In the genomic region with DNA sequence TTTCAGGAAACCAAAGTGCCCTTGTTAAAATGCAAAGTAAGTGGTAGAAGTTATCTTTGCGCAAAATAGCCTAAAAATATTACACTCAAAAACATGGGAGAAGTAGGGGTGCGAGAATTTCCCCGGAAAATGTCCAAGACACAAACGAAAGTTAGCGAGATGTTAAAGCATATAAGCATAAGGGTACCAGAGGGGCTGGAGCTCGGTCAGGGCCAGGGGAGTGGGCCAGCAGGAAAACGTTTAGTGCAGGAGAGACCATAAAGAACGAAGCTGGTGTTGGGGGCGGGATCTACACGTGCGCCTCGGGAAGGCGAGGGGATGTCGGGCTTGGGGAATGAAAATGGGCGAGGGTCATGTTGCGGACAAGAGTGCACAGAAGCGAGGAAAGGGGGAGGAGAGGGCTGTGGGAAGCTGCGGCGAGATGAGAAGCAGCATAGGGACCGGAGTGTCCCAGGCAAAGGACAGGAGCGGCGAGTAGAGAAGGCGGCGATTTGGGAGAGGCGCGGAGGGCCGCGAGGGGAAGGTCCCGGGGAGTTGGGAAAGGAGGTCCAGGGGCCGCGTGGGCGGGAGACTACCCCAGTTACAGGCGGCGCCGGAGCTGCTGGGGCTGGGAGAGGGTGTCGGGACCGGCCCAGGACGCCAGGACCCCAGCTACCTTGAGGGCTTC, we compare ENCODE assay signal across 8 cellular contexts. TPM values are rescaled to one million over a fixed set of nuclear protein-coding genes. Genes with fewer than 3 reads are reported as not detected.
DNase-seq lines count a peak whose midpoint lies in the region; ATAC-seq and TF ChIP-seq lines count a peak whose summit lies in the region.

No MANE protein-coding gene starts in this region.

- H3K9me3 ChIP-seq in GM23248 (ENCODE audit: low read depth) (no peaks in the 10 kb centered on the region), heart left ventricle (no peaks in the 10 kb centered on the region)

- peak overlapping the region; percentile 90 for H2AFZ ChIP-seq in GM23248

- H3K4me1 Mint-ChIP-seq in activated T-helper 17 cell treated with anti-CD3 and anti-CD28 coated beads, Interleukin-2, amount 50 U/mL, for 72 hours = peaks cover 30% of the 10 kb centered on the region
- peaks cover 11% of the 10 kb centered on the region for H3K4me1 Mint-ChIP-seq in progenitor cell of endocrine pancreas (ENCODE audit: low read depth)

- H3K27me3 Mint-ChIP-seq in activated T-helper 17 cell treated with anti-CD3 and anti-CD28 coated beads, Interleukin-2, amount 50 U/mL, for 72 hours = no peaks in the 10 kb centered on the region
- H3K27me3 Mint-ChIP-seq in progenitor cell of endocrine pancreas = no peaks in the 10 kb centered on the region

- H3K9me3 Mint-ChIP-seq in activated T-helper 17 cell treated with anti-CD3 and anti-CD28 coated beads, Interleukin-2, amount 50 U/mL, for 72 hours = no peaks in the 10 kb centered on the region
- no peaks in the 10 kb centered on the region for H3K9me3 Mint-ChIP-seq in progenitor cell of endocrine pancreas (ENCODE audit: low read depth)

- H3K27ac ChIP-seq in GM23248 = peak overlapping the region; percentile 26
- H3K27ac ChIP-seq in heart left ventricle = peak overlapping the region; percentile 21 to 87 (median 76)

- H3F3A ChIP-seq in GM23248 (ENCODE audit: insufficient read depth) = peaks cover 22% of the 10 kb centered on the region

- H3K4me3 Mint-ChIP-seq in activated T-helper 17 cell treated with anti-CD3 and anti-CD28 coated beads, Interleukin-2, amount 50 U/mL, for 72 hours = peak overlapping the region; percentile 95
- peak overlapping the region; percentile 96 for H3K4me3 Mint-ChIP-seq in progenitor cell of endocrine pancreas (ENCODE audit: low read depth)

- DNase-seq in COR-L47 (lab: John Stamatoyannopoulos, UW) (peak; percentile 23), GM23248 (peak; percentile 70), NB4 (ENCODE audit: low read depth) (peak; percentile 68), heart left ventricle (peak in 1 of 5 donors; percentile 62), progenitor cell of endocrine pancreas (ENCODE audit: low spot score, unreplicated experiment) (peak; percentile 9), GM10266 (ENCODE audit: extremely low spot score) (no peak), SIG-M5 (lab: John Stamatoyannopoulos, UW) (no peak)

- peaks cover 77% of the 10 kb centered on the region for H3K36me3 Mint-ChIP-seq in activated T-helper 17 cell treated with anti-CD3 and anti-CD28 coated beads, Interleukin-2, amount 50 U/mL, for 72 hours (ENCODE audit: low read depth)
- H3K36me3 Mint-ChIP-seq in progenitor cell of endocrine pancreas (ENCODE audit: insufficient read depth) = peaks cover 5% of the 10 kb centered on the region

- H3K4me3 ChIP-seq in GM23248 = peak overlapping the region; percentile 98
- peak overlapping the region; percentile 94 for H3K4me3 ChIP-seq in NB4 (ENCODE audit: low read depth, low read length)
- peak overlapping the region; percentile 73 to 98 (median 94) for H3K4me3 ChIP-seq in heart left ventricle

- TF ChIP-seq POLR2A in NB4 (IDR thresholded peaks at IDR 0.05; ENCODE audit: extremely low read depth, insufficient read length) = no peak
- TF ChIP-seq POLR2A in heart left ventricle (IDR thresholded peaks at IDR 0.05) = no peak

- H3K27me3 ChIP-seq in GM23248 (replicated peaks; ENCODE audit: insufficient read depth) = no peaks in the 10 kb centered on the region
- no peaks in the 10 kb centered on the region for H3K27me3 ChIP-seq in heart left ventricle

- no peak for ATAC-seq in activated T-helper 17 cell treated with anti-CD3 and anti-CD28 coated beads, Interleukin-2, amount 50 U/mL, for 72 hours (replicated peaks)
- peak; percentile 3 to 63 (median 54) for ATAC-seq in heart left ventricle

- H3K9ac ChIP-seq in GM23248 = peak overlapping the region; percentile 89

- H4K20me1 ChIP-seq in GM23248 (ENCODE audit: insufficient read depth) = no peaks in the 10 kb centered on the region

- H3K4me1 ChIP-seq in GM23248 (ENCODE audit: insufficient read depth) = peaks cover 20% of the 10 kb centered on the region
- H3K4me1 ChIP-seq in heart left ventricle = peaks cover 4 to 45% (median 30%) of the 10 kb centered on the region in 12 donors

- WGBS in GM23248 (ENCODE audit: low coverage in 1 of 2, low lambda C conversion rate in 2 of 2, missing lambda C conversion rate in 2 of 2), 2 experiments = 0 to 1% methylated on average over 28 to 38 of the region's 38 CpGs
- 0 to 1% (median 0%) methylated on average over 38 of the region's 38 CpGs for WGBS in heart left ventricle, 4 donors

- peaks cover 82% of the 10 kb centered on the region for H3K79me2 ChIP-seq in GM23248 (ENCODE audit: insufficient read depth)

- H3K36me3 ChIP-seq in GM23248 (ENCODE audit: low read depth) (peaks cover 27% of the 10 kb centered on the region), heart left ventricle (peaks cover 0 to 32% (median 30%) of the 10 kb centered on the region in 9 donors)

- H3K4me2 ChIP-seq in GM23248 (ENCODE audit: unreplicated experiment) = peak overlapping the region; percentile 98

- in situ Hi-C loops in GM23248 (cut with MboI) = no loop called here

- intact Hi-C loops in heart left ventricle (cut with DNase I) = loop anchor here in 2 of 10 donors (5.0 kb wide), 1 partner anchor 58 kb away; a partner anchor contains a TSS

- H3K9me2 ChIP-seq in GM23248 (ENCODE audit: insufficient read depth) = no peaks in the 10 kb centered on the region

- peak overlapping the region; percentile 84 for H3K27ac Mint-ChIP-seq in activated T-helper 17 cell treated with anti-CD3 and anti-CD28 coated beads, Interleukin-2, amount 50 U/mL, for 72 hours
- H3K27ac Mint-ChIP-seq in progenitor cell of endocrine pancreas = peak overlapping the region; percentile 92

- no peak for TF ChIP-seq CTCF in NB4 (IDR thresholded peaks at IDR 0.05; ENCODE audit: low read depth, low read length)
- no peak for TF ChIP-seq CTCF in heart left ventricle (IDR thresholded peaks at IDR 0.05)
- no peak for TF ChIP-seq CTCF in progenitor cell of endocrine pancreas (IDR thresholded peaks at IDR 0.05; ENCODE audit: unreplicated experiment)
- no peak for TF ChIP-seq CTCF in GM10266 (IDR thresholded peaks at IDR 0.05; ENCODE audit: control insufficient read depth, insufficient read depth, low read depth, missing control alignments)

RNA-seq across cellular contexts. Expression of a gene that starts 0.6 kb away (rescaled TPM):
- 27.6 and 29.5 TPM in 2 replicates for total RNA-seq in GM23248 (2014; rRNA removed; shearing (Covaris generic))
- polyA plus RNA-seq in GM23248 (2016; fragmentation: Nextera tagmentation; extraction: Ambion mirVana) (17.9 and 18.8 TPM in 2 replicates), heart left ventricle (10 to 100 TPM in 1 of 2 donors, 1 to 10 TPM in 1; 6.0 to 12.7 TPM)
- total RNA-seq in activated T-helper 17 cell treated with anti-CD3 and anti-CD28 coated beads, Interleukin-2, amount 50 U/mL, for 72 hours = 100 to 1,000 TPM in 1 of 2 donors, 10 to 100 TPM in 1; 67.3 to 109 TPM
- total RNA-seq in heart left ventricle (10 to 100 TPM; 11.8 to 22.4 (median 17.2) TPM), progenitor cell of endocrine pancreas (64.0 and 70.7 TPM in 2 replicates)

RNA-seq across cellular contexts. Expression of a gene that starts 0.7 kb away (rescaled TPM):
- total RNA-seq in GM23248 (2014; rRNA removed; shearing (Covaris generic)) = 27.6 and 28.6 TPM in 2 replicates
- polyA plus RNA-seq in GM23248 (2016; fragmentation: Nextera tagmentation; extraction: Ambion mirVana) (23.0 and 25.3 TPM in 2 replicates), heart left ventricle (1 to 10 TPM; 2.3 to 3.2 TPM)
- total RNA-seq in activated T-helper 17 cell treated with anti-CD3 and anti-CD28 coated beads, Interleukin-2, amount 50 U/mL, for 72 hours = 10 to 100 TPM; 55.5 to 67.8 TPM
- total RNA-seq in heart left ventricle (10 to 100 TPM in 5 of 9 donors, 1 to 10 TPM in 4; 5.5 to 12.2 (median 10.1) TPM), progenitor cell of endocrine pancreas (14.5 and 19.6 TPM in 2 replicates)

RNA-seq across cellular contexts. Expression of a gene that starts 53.8 kb away (rescaled TPM):
- total RNA-seq in GM23248 (2014; rRNA removed; shearing (Covaris generic)) = 80.7 and 88.3 TPM in 2 replicates
- polyA plus RNA-seq in GM23248 (2016; fragmentation: Nextera tagmentation; extraction: Ambion mirVana) (15.5 and 15.9 TPM in 2 replicates), heart left ventricle (10 to 100 TPM; 24.1 to 37.0 TPM)
- total RNA-seq in activated T-helper 17 cell treated with anti-CD3 and anti-CD28 coated beads, Interleukin-2, amount 50 U/mL, for 72 hours = 10 to 100 TPM; 64.2 to 67.3 TPM
- total RNA-seq in heart left ventricle (10 to 100 TPM; 16.6 to 37.1 (median 26.1) TPM), progenitor cell of endocrine pancreas (83.8 and 84.1 TPM in 2 replicates)

RNA-seq across cellular contexts. Expression of a gene that starts 58.3 kb away (rescaled TPM):
- 24.9 and 38.7 TPM in 2 replicates for total RNA-seq in GM23248 (2014; rRNA removed; shearing (Covaris generic))
- polyA plus RNA-seq in GM23248 (2016; fragmentation: Nextera tagmentation; extraction: Ambion mirVana) (38.1 and 39.5 TPM in 2 replicates), heart left ventricle (10 to 100 TPM; 11.6 to 52.9 TPM)
- 10 to 100 TPM; 30.1 to 67.8 TPM for total RNA-seq in activated T-helper 17 cell treated with anti-CD3 and anti-CD28 coated beads, Interleukin-2, amount 50 U/mL, for 72 hours
- total RNA-seq in heart left ventricle (10 to 100 TPM in 8 of 9 donors, 1 to 10 TPM in 1; 9.5 to 20.6 (median 13.5) TPM), progenitor cell of endocrine pancreas (45.4 and 47.4 TPM in 2 replicates)

RNA-seq across cellular contexts. Expression of a gene that starts 58.5 kb away (rescaled TPM):
- total RNA-seq in GM23248 (2014; rRNA removed; shearing (Covaris generic)) = 252 and 263 TPM in 2 replicates
- 190 and 196 TPM in 2 replicates for polyA plus RNA-seq in GM23248 (2016; fragmentation: Nextera tagmentation; extraction: Ambion mirVana)
- total RNA-seq in activated T-helper 17 cell treated with anti-CD3 and anti-CD28 coated beads, Interleukin-2, amount 50 U/mL, for 72 hours = 10 to 100 TPM; 51.5 to 66.7 TPM
- total RNA-seq in heart left ventricle = 10 to 100 TPM; 63.4 to 90.3 (median 75.3) TPM
- 100 to 1,000 TPM in 1 of 2 donors, 10 to 100 TPM in 1; 64.5 to 132 TPM for polyA plus RNA-seq in heart left ventricle
- 121 and 136 TPM in 2 replicates for total RNA-seq in progenitor cell of endocrine pancreas

Comparison
In these comparisons a context has a peak if more than half of its experiments do, and no peak if none do; other contexts are left out.
1. DNase-seq: peak in COR-L47 (single experiment), GM23248 (single experiment), NB4 (single experiment) and progenitor cell of endocrine pancreas (single experiment); none in GM10266 (single experiment) and SIG-M5 (single experiment).
2. Peak in every context shown above with its lines, with median percentiles within 50 percentile points of each other: H3K4me3 ChIP-seq.